ENCODE assay signal across 9 cellular contexts in the genomic region with DNA sequence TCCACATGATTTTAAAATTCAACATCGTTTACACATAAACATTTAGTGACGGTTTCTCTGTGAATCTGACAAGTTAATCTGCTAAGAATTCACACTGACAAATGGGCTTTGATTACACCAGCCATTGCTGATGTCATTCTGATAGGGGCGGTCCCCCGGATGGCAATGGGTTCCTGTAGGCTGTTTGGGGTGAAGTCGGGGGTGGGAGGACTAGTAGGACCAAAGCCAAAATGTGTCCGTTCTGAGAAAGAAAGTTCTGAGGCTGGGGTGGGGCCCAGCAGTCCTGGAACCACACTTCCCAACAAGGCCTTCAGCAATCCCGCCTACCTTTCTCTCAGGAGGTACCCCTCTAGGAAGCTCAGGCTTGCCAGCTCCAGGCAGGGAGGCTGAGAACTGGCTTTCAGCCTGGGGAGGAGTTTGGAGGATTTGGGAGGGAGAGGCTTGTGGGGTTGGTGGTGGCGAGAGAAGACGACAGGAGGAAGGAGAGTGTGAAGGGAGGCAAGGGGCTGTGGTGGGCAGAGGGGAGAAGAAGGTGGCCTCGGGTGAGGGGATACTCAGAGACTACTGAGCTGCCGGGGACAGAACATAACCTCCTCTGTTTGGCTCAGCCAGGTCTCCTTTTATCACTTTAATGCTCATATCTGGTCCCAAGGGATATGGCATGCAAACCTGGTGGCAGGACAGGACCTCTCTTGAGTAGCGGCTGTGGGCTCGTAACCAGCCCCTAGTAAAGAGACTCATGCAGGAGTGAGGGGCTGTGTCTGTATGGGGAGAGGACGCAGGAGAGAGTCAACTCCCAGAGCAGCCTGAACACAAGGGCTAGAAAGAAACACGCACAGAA. TPM values are rescaled to one million over a fixed set of nuclear protein-coding genes. Genes with fewer than 3 reads are reported as not detected.
A peak's percentile ranks its signal among the peaks of the same experiment; 100 is the strongest.
DNase-seq lines count a peak whose midpoint lies in the region; ATAC-seq and TF ChIP-seq lines count a peak whose summit lies in the region.
"Had no signal": no experiment of that assay in that cellular context is flagged by ENCODE, and none has a peak within 500 bp of the region (broad histone marks: within the 10 kb centered on the region; RNA-seq: fewer than 3 reads in every experiment).

No MANE protein-coding gene starts in this region.

- peak overlapping the region; percentile 82 for H3K27ac ChIP-seq in rectal smooth muscle tissue (ENCODE audit: low read depth, low read length)

- intact Hi-C loops in activated B cell treated with CpG ODN at 0.5 μM for 24 hours (cut with micrococcal nuclease) = loop anchor here (1.0 to 2.0 kb wide), 2 partner anchors 26 to 73 kb away; no protein-coding TSS in a partner anchor

- peak; percentile 11 for ATAC-seq in activated B cell treated with CpG ODN at 0.5 μM for 24 hours (ENCODE audit: low read depth)
- ATAC-seq in HG03159 (IDR thresholded peaks at IDR 0.05; ENCODE audit: unreplicated experiment) = no peak

- peaks cover 45% of the 10 kb centered on the region for H3K36me3 Mint-ChIP-seq in activated B cell treated with CpG ODN at 0.5 μM for 24 hours (ENCODE audit: low read depth)

- peaks cover 50% of the 10 kb centered on the region for H3K4me1 ChIP-seq in rectal smooth muscle tissue (ENCODE audit: control insufficient read depth, insufficient read depth, low read length)

- no peak overlapping the region for H3K9ac ChIP-seq in rectal smooth muscle tissue (ENCODE audit: low read length)

- POLR2A ChIA-PET in activated B cell treated with CpG ODN at 0.5 μM for 24 hours (lab: Charles Lee) = interaction anchor here (24.5 kb wide), 1 partner anchor 25 kb away, joined by 449 read pairs; no protein-coding TSS in a partner anchor

- peak overlapping the region; percentile 16 for H3K27ac Mint-ChIP-seq in activated B cell treated with CpG ODN at 0.5 μM for 24 hours

- CTCF ChIA-PET in activated B cell treated with CpG ODN at 0.5 μM for 24 hours (lab: Charles Lee) = interaction anchor here (1.2 to 2.7 kb wide), 2 partner anchors 9 to 118 kb away, joined by 3 to 16 read pairs; a partner anchor contains a TSS

- peak; percentile 19 for DNase-seq in Daoy (ENCODE audit: low read depth)
- DNase-seq in activated B cell treated with CpG ODN at 0.5 μM for 24 hours = no peak
- peak; percentile 51 for DNase-seq in germinal center (ENCODE audit: low spot score)
- DNase-seq in amygdala (lab: John Stamatoyannopoulos, UW) = no peak
- DNase-seq in NCI-H128 (lab: John Stamatoyannopoulos, UW; ENCODE audit: unreplicated experiment) = no peak
- DNase-seq in pons (ENCODE audit: low spot score) = no peak
- DNase-seq: cortex of kidney had no signal

- TF ChIP-seq CTCF in activated B cell treated with CpG ODN at 0.5 μM for 24 hours (IDR thresholded peaks at IDR 0.05) = no peak

- no peaks in the 10 kb centered on the region for H3K27me3 Mint-ChIP-seq in activated B cell treated with CpG ODN at 0.5 μM for 24 hours

- no peak overlapping the region for H3K4me3 ChIP-seq in rectal smooth muscle tissue (ENCODE audit: low read length)

- peaks cover 45% of the 10 kb centered on the region for H3K4me1 Mint-ChIP-seq in activated B cell treated with CpG ODN at 0.5 μM for 24 hours

- H3K4me3 Mint-ChIP-seq in activated B cell treated with CpG ODN at 0.5 μM for 24 hours = peak overlapping the region; percentile 36

- H3K27me3 ChIP-seq in rectal smooth muscle tissue (ENCODE audit: control insufficient read depth, insufficient read depth, low read length) = no peaks in the 10 kb centered on the region

- no peaks in the 10 kb centered on the region for H3K9me3 Mint-ChIP-seq in activated B cell treated with CpG ODN at 0.5 μM for 24 hours

- H3K36me3 ChIP-seq in rectal smooth muscle tissue (ENCODE audit: control insufficient read depth, insufficient read depth, low read length) = peaks cover 4% of the 10 kb centered on the region

RNA-seq across cellular contexts. Expression of a gene that starts 8.6 kb away (rescaled TPM):
- 10.4 and 12.2 TPM in 2 replicates for total RNA-seq in Daoy (2014; rRNA removed; shearing (Covaris generic))
- total RNA-seq in activated B cell treated with CpG ODN at 0.5 μM for 24 hours = 8.3 and 9.3 TPM in 2 replicates

RNA-seq across cellular contexts. Expression of a gene that starts 21.7 kb away (rescaled TPM):
- 83.3 and 93.3 TPM in 2 replicates for total RNA-seq in Daoy (2014; rRNA removed; shearing (Covaris generic))
- total RNA-seq in activated B cell treated with CpG ODN at 0.5 μM for 24 hours = 29.4 and 31.2 TPM in 2 replicates

RNA-seq across cellular contexts. Expression of a gene that starts 33.6 kb away (rescaled TPM):
- 45.2 TPM in 2 replicates for total RNA-seq in Daoy (2014; rRNA removed; shearing (Covaris generic))
- 49.3 and 63.4 TPM in 2 replicates for total RNA-seq in activated B cell treated with CpG ODN at 0.5 μM for 24 hours

RNA-seq across cellular contexts. Expression of a gene that starts 38.4 kb away (rescaled TPM):
- total RNA-seq in Daoy (2014; rRNA removed; shearing (Covaris generic)) = 0.83 TPM in 1 of 2 replicates, not detected in the other
- not detected in 2 replicates for total RNA-seq in activated B cell treated with CpG ODN at 0.5 μM for 24 hours

Comparison
In these comparisons a context has a peak if more than half of its experiments do, and no peak if none do; other contexts are left out.
1. DNase-seq: peak in Daoy (single experiment) and germinal center (single experiment); none in activated B cell treated with CpG ODN at 0.5 μM for 24 hours (single experiment), amygdala (0 of 56), NCI-H128 (single experiment) and pons (single experiment).